In genomic region chr10:46668357-46668997, GRCh38 we compare ENCODE assay signal across 7 cellular contexts.
DNase-seq lines count a peak whose midpoint lies in the region; ATAC-seq and TF ChIP-seq lines count a peak whose summit lies in the region.
"Not testable (repeated sequence)": the region's sequence is repeated elsewhere in the genome, so short reads cannot be mapped to it uniquely, and the experiment has no call there.

No MANE protein-coding gene starts in this region.

- not testable (repeated sequence) for H3K79me2 ChIP-seq in mesendoderm (ENCODE audit: control insufficient read depth, insufficient read depth, low read length)

- not testable (repeated sequence) for H3K36me3 ChIP-seq in cardiac muscle cell; mesendoderm (ENCODE audit: control insufficient read depth, insufficient read depth, low read length); upper lobe of right lung

- H2AK5ac ChIP-seq in mesendoderm (ENCODE audit: low read length), result not testable (repeated sequence)

- not testable (repeated sequence) for H3K4me2 ChIP-seq in mesendoderm (ENCODE audit: low read length)

- H3K4me1 Mint-ChIP-seq in WTC11, result not testable (repeated sequence)

- intact Hi-C loops in left cardiac atrium (cut with DNase I); upper lobe of right lung (cut with DNase I): not testable (repeated sequence)

- H3K56ac ChIP-seq in mesendoderm (ENCODE audit: low read length), result not testable (repeated sequence)

- not testable (repeated sequence) for H2BK120ac ChIP-seq in mesendoderm (ENCODE audit: low read depth, low read length)

- CTCF ChIA-PET in WTC11 (lab: Charles Lee), result not testable (repeated sequence)

- not testable (repeated sequence) for H3K27me3 ChIP-seq in foreskin keratinocyte; cardiac muscle cell; mesendoderm (ENCODE audit: insufficient read depth, low read length, poor library complexity); upper lobe of right lung

- not testable (repeated sequence) for H2BK15ac ChIP-seq in mesendoderm (replicated peaks; ENCODE audit: low read depth)

- not testable (repeated sequence) for H3K79me1 ChIP-seq in mesendoderm (ENCODE audit: low read length)

- H3K4ac ChIP-seq in mesendoderm (ENCODE audit: low read depth, low read length), result not testable (repeated sequence)

- WGBS in mesendoderm (ENCODE audit: extremely low coverage, insufficient coverage, low lambda C conversion rate), result no CpG with 5 or more reads among the region's 6 CpGs

- H3K18ac ChIP-seq in mesendoderm (ENCODE audit: low read length), result not testable (repeated sequence)

- DNase-seq in WTC11 (ENCODE audit: low spot score); foreskin keratinocyte; left cardiac atrium; left lobe of liver (ENCODE audit: low spot score); upper lobe of right lung: not testable (repeated sequence)
- DNase-seq in cardiac muscle cell (ENCODE audit: low read depth in 1 of 2, low spot score in 1 of 2) (peak in 1 of 2 donors; percentile 4), mesendoderm (peak; percentile 1)

- H3K9ac ChIP-seq in mesendoderm (ENCODE audit: low read length), result not testable (repeated sequence)

- POLR2A ChIA-PET in WTC11 (lab: Charles Lee), result not testable (repeated sequence)

- not testable (repeated sequence) for H3K4me3 Mint-ChIP-seq in WTC11

- not testable (repeated sequence) for H4K8ac ChIP-seq in mesendoderm (ENCODE audit: low read depth, low read length)

- H3K27ac Mint-ChIP-seq in WTC11, result not testable (repeated sequence)

- H3K36me3 Mint-ChIP-seq in WTC11, result not testable (repeated sequence)

- H3K4me1 ChIP-seq in foreskin keratinocyte; cardiac muscle cell (ENCODE audit: low read depth); mesendoderm (ENCODE audit: control insufficient read depth, low read depth, low read length); upper lobe of right lung: not testable (repeated sequence)

- H2BK5ac ChIP-seq in mesendoderm (ENCODE audit: low read length), result not testable (repeated sequence)

- H3K4me3 ChIP-seq in cardiac muscle cell; mesendoderm (ENCODE audit: low read length); upper lobe of right lung: not testable (repeated sequence)

- H3K9me3 ChIP-seq in cardiac muscle cell (ENCODE audit: low read depth); upper lobe of right lung: not testable (repeated sequence)

- H3K27me3 Mint-ChIP-seq in WTC11 (ENCODE audit: low read depth), result not testable (repeated sequence)

- not testable (repeated sequence) for H3K23ac ChIP-seq in mesendoderm (ENCODE audit: low read length)

- ATAC-seq in WTC11 (peak; percentile 26; the same call in 1 of the 2 replicates), foreskin keratinocyte (peak; percentile 24), left cardiac atrium (peak; percentile 44 to 71), left lobe of liver (peak; percentile 54), upper lobe of right lung (peak; percentile 43)

- not testable (repeated sequence) for TF ChIP-seq CTCF in WTC11 (IDR thresholded peaks at IDR 0.05); foreskin keratinocyte (conservative IDR thresholded peaks at IDR 0.05); cardiac muscle cell (IDR thresholded peaks at IDR 0.05; ENCODE audit: low read depth, low read length); upper lobe of right lung (IDR thresholded peaks at IDR 0.05)

- not testable (repeated sequence) for H3K27ac ChIP-seq in foreskin keratinocyte; mesendoderm (ENCODE audit: low read depth, low read length); upper lobe of right lung
- peak overlapping the region; percentile 72 for H3K27ac ChIP-seq in cardiac muscle cell

- not testable (repeated sequence) for H4K5ac ChIP-seq in mesendoderm (ENCODE audit: low read length)

- not testable (repeated sequence) for H3K9me3 Mint-ChIP-seq in WTC11
